22 cellular contexts compared by ENCODE assay signal in genomic region chr16:83481589-83481988, GRCh38.
"Had no signal": no experiment of that assay in that cellular context is flagged by ENCODE, and none has a peak within 500 bp of the region (broad histone marks: within the 10 kb centered on the region; RNA-seq: fewer than 3 reads in every experiment).

No MANE protein-coding gene starts in this region.

- H3K27me3 ChIP-seq: colonic mucosa, esophagus squamous epithelium, gastrocnemius medialis, heart right ventricle had no signal

- H3K36me3 ChIP-seq: colonic mucosa, esophagus squamous epithelium, gastrocnemius medialis, heart right ventricle, lower lobe of right lung had no signal

- ATAC-seq: effector memory CD8-positive, alpha-beta T cell; esophagus mucosa; gastrocnemius medialis; left cardiac atrium; left lobe of liver; lower lobe of right lung had no signal

- DNase-seq: colonic mucosa; cortex of kidney; effector CD8-positive, alpha-beta T cell; effector memory CD8-positive, alpha-beta T cell; endodermal cell; erythroblast; esophagus squamous epithelium; foreskin fibroblast; foreskin melanocyte; gastrocnemius medialis; glutamatergic neuron; head of caudate nucleus; heart right ventricle; hippocampal formation; left cardiac atrium; left ventricle myocardium inferior; lower lobe of right lung; mesenchymal stem cell; midbrain had no signal

- H3K4me3 ChIP-seq: colonic mucosa, esophagus squamous epithelium, gastrocnemius medialis, heart right ventricle, left ventricle myocardium inferior, lower lobe of right lung had no signal

- H3K4me1 ChIP-seq: colonic mucosa, esophagus squamous epithelium, lower lobe of right lung had no signal

- H3K9me3 ChIP-seq: colonic mucosa, esophagus squamous epithelium, gastrocnemius medialis, heart right ventricle, left ventricle myocardium inferior, lower lobe of right lung had no signal

- H3K27ac ChIP-seq: colonic mucosa, epithelial cell of prostate, esophagus squamous epithelium, gastrocnemius medialis, heart right ventricle, left ventricle myocardium inferior, lower lobe of right lung had no signal
